In genomic region chr12:47802312-47802711, GRCh38 we compare ENCODE assay signal across 9 cellular contexts. TPM values are rescaled to one million over a fixed set of nuclear protein-coding genes. Genes with fewer than 3 reads are reported as not detected.
A peak's percentile ranks its signal among the peaks of the same experiment; 100 is the strongest.
DNase-seq lines count a peak whose midpoint lies in the region; ATAC-seq and TF ChIP-seq lines count a peak whose summit lies in the region.
"Had no signal": no experiment of that assay in that cellular context is flagged by ENCODE, and none has a peak within 500 bp of the region (broad histone marks: within the 10 kb centered on the region; RNA-seq: fewer than 3 reads in every experiment).

No MANE protein-coding gene starts in this region.

- no peaks in the 10 kb centered on the region for H3K4me1 ChIP-seq in foreskin keratinocyte
- H3K4me1 ChIP-seq in stomach = peaks cover 78 to 100% (median 85%) of the 10 kb centered on the region in 4 donors

- H3K4me3 ChIP-seq in stomach = peak overlapping the region in 1 of 4 donors; percentile 2
- H3K4me3 ChIP-seq: A549 had no signal

- CTCF ChIA-PET in WTC11 (lab: Charles Lee) = interaction anchor here (0.9 to 14.9 kb wide), 18 partner anchors 10 to 147 kb away, joined by 3 to 408 read pairs (median 8); partner anchors contain the start of genes SLC48A1 and VDR

- ATAC-seq in WTC11 = peak; percentile 35
- ATAC-seq in foreskin keratinocyte = no peak
- ATAC-seq in HG03442 (IDR thresholded peaks at IDR 0.05; ENCODE audit: unreplicated experiment) = no peak
- ATAC-seq in HG02623 (IDR thresholded peaks at IDR 0.05; ENCODE audit: unreplicated experiment) = no peak

- no peaks in the 10 kb centered on the region for H3K9me3 ChIP-seq in stomach
- H3K9me3 ChIP-seq: A549 had no signal

- DNase-seq in NCI-H82 (lab: John Stamatoyannopoulos, UW) (peak; percentile 26), NCI-H82 treated with DMSO at 0.1 percent for 48 hours (lab: John Stamatoyannopoulos, UW; ENCODE audit: unreplicated experiment) (no peak), WTC11 (ENCODE audit: low spot score) (peak; percentile 46), foreskin keratinocyte (no peak), stomach (no peak), COLO829 (ENCODE audit: low spot score) (no peak)

- H3K27me3 ChIP-seq in foreskin keratinocyte = no peaks in the 10 kb centered on the region
- H3K27me3 ChIP-seq in stomach = no peaks in the 10 kb centered on the region

- peaks cover under 1% of the 10 kb centered on the region; the same call in 1 of the 2 replicates for H3K36me3 Mint-ChIP-seq in WTC11

- no peaks in the 10 kb centered on the region for H3K9me3 Mint-ChIP-seq in WTC11

- peaks cover 16 to 43% (median 24%) of the 10 kb centered on the region in 4 donors for H3K36me3 ChIP-seq in stomach

- H3K27me3 Mint-ChIP-seq in WTC11 (ENCODE audit: low read depth) = no peaks in the 10 kb centered on the region

- peak overlapping the region; percentile 38; the same call in 1 of the 2 replicates for H3K27ac Mint-ChIP-seq in WTC11

- H3K27ac ChIP-seq in foreskin keratinocyte = no peak overlapping the region
- H3K27ac ChIP-seq in stomach = peak overlapping the region in 4 of 5 donors; percentile 45 to 72 (median 56)

- TF ChIP-seq CTCF in WTC11 (IDR thresholded peaks at IDR 0.05) (peak; percentile 40; the same call in 1 of the 2 replicates), foreskin keratinocyte (conservative IDR thresholded peaks at IDR 0.05) (peak; percentile 11), stomach (IDR thresholded peaks at IDR 0.05) (no peak)

- TF ChIP-seq POLR2A in stomach (IDR thresholded peaks at IDR 0.05) = no peak

- peaks cover 50% of the 10 kb centered on the region for H3K4me1 Mint-ChIP-seq in WTC11

- WGBS in stomach, 5 donors = 36 to 42% (median 40%) methylated on average over 5 of the region's 5 CpGs

- intact Hi-C loops in stomach (cut with DNase I; ENCODE audit: low total_unique reads) = no loop called here

- no peak for TF ChIP-seq EP300 in stomach (IDR thresholded peaks at IDR 0.05)

- POLR2A ChIA-PET in WTC11 (lab: Charles Lee) = no interaction called here

- no peak overlapping the region for H3K4me3 Mint-ChIP-seq in WTC11

TF ChIP-seq in WTC11, 78 proteins besides CTCF, POLR2A, EP300 and RAD21 (continues in another document):
- TF ChIP-seq, protein P1, sequence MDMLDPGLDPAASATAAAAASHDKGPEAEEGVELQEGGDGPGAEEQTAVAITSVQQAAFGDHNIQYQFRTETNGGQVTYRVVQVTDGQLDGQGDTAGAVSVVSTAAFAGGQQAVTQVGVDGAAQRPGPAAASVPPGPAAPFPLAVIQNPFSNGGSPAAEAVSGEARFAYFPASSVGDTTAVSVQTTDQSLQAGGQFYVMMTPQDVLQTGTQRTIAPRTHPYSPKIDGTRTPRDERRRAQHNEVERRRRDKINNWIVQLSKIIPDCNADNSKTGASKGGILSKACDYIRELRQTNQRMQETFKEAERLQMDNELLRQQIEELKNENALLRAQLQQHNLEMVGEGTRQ (CRISPR knock-in tag; IDR thresholded peaks at IDR 0.05) = no peak
- TF ChIP-seq ZNF671 (CRISPR knock-in tag; IDR thresholded peaks at IDR 0.05) (no peak), ZNF281 (CRISPR knock-in tag; IDR thresholded peaks at IDR 0.05) (no peak), CREB1 (CRISPR knock-in tag; IDR thresholded peaks at IDR 0.05) (no peak), ZNF232 (CRISPR knock-in tag; IDR thresholded peaks at IDR 0.05) (no peak), TEAD1 (CRISPR knock-in tag; IDR thresholded peaks at IDR 0.05) (no peak), TCF7 (CRISPR knock-in tag; IDR thresholded peaks at IDR 0.05; ENCODE audit: low read depth) (no peak), ATF3 (CRISPR knock-in tag; conservative IDR thresholded peaks at IDR 0.05) (no peak), NR2C2 (CRISPR knock-in tag; IDR thresholded peaks at IDR 0.05) (no peak), MYBL2 (CRISPR knock-in tag; IDR thresholded peaks at IDR 0.05) (no peak), TP53 (CRISPR knock-in tag; IDR thresholded peaks at IDR 0.05) (no peak), ZNF138 (CRISPR knock-in tag; conservative IDR thresholded peaks at IDR 0.05) (no peak), SP1 (CRISPR knock-in tag; conservative IDR thresholded peaks at IDR 0.05) (no peak), CBFB (CRISPR knock-in tag; IDR thresholded peaks at IDR 0.05; ENCODE audit: low read depth) (no peak), ZNF425 (CRISPR knock-in tag; conservative IDR thresholded peaks at IDR 0.05) (no peak), NFE2L1 (CRISPR knock-in tag; IDR thresholded peaks at IDR 0.05) (no peak), ZNF416 (CRISPR knock-in tag; IDR thresholded peaks at IDR 0.05) (no peak), MXD4 (CRISPR knock-in tag; IDR thresholded peaks at IDR 0.05; ENCODE audit: borderline replicate concordance) (no peak)
- TF ChIP-seq, protein P2, sequence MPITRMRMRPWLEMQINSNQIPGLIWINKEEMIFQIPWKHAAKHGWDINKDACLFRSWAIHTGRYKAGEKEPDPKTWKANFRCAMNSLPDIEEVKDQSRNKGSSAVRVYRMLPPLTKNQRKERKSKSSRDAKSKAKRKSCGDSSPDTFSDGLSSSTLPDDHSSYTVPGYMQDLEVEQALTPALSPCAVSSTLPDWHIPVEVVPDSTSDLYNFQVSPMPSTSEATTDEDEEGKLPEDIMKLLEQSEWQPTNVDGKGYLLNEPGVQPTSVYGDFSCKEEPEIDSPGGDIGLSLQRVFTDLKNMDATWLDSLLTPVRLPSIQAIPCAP (CRISPR knock-in tag; IDR thresholded peaks at IDR 0.05) = no peak

RNA-seq across cellular contexts. Expression of gene HDAC7, which starts 17.4 kb away (rescaled TPM):
- total RNA-seq in WTC11 (2021) = 89.9 to 111 TPM (median 94.7 TPM) in 3 replicates
- 52.3 and 55.8 TPM in 2 replicates for total RNA-seq in foreskin keratinocyte
- polyA plus RNA-seq in foreskin keratinocyte = 47.3 and 51.7 TPM in 2 replicates
- 100 to 1,000 TPM in 2 of 5 donors, 10 to 100 TPM in 3; 32.1 to 313 (median 66.5) TPM for total RNA-seq in stomach
- polyA plus RNA-seq in stomach = 10 to 100 TPM; 22.8 to 30.7 (median 28.6) TPM

RNA-seq across cellular contexts. Expression of gene SLC48A1, which starts 29.3 kb away (rescaled TPM):
- total RNA-seq in WTC11 (2021) = 13.5 to 16.8 TPM (median 13.8 TPM) in 3 replicates
- total RNA-seq in foreskin keratinocyte = 14.5 and 14.9 TPM in 2 replicates
- 12.0 and 13.2 TPM in 2 replicates for polyA plus RNA-seq in foreskin keratinocyte
- total RNA-seq in stomach = 10 to 100 TPM in 3 of 5 donors, 1 to 10 TPM in 2; 2.3 to 29.0 (median 18.1) TPM
- polyA plus RNA-seq in stomach = 10 to 100 TPM in 1 of 3 donors, 1 to 10 TPM in 2; 6.3 to 18.2 (median 9.4) TPM

RNA-seq across cellular contexts. Expression of gene RAPGEF3, which starts 43.6 kb away (rescaled TPM):
- 9.0 to 13.3 TPM (median 9.7 TPM) in 3 replicates for total RNA-seq in WTC11 (2021)
- total RNA-seq in foreskin keratinocyte = 7.7 and 8.1 TPM in 2 replicates
- 6.0 and 6.5 TPM in 2 replicates for polyA plus RNA-seq in foreskin keratinocyte
- 100 to 1,000 TPM in 1 of 5 donors, 10 to 100 TPM in 4; 15.9 to 114 (median 25.0) TPM for total RNA-seq in stomach
- polyA plus RNA-seq in stomach = 10 to 100 TPM; 21.2 to 33.1 (median 22.9) TPM

Comparison
In these comparisons a context has a peak if more than half of its experiments do, and no peak if none do; other contexts are left out.
1. DNase-seq: peak in NCI-H82 (single experiment) and WTC11 (single experiment); none in NCI-H82 treated with DMSO at 0.1 percent for 48 hours (single experiment), foreskin keratinocyte (0 of 2), stomach (single experiment) and COLO829 (single experiment).
2. CTCF ChIP-seq: peak in WTC11 (single experiment) and foreskin keratinocyte (single experiment); none in stomach (0 of 7).